ENCODE assay signal across 1 cellular context in genomic region chr5:138752341-138752950, GRCh38.
A peak's percentile ranks its signal among the peaks of the same experiment; 100 is the strongest.
TF ChIP-seq lines count a peak whose summit lies in the region.

No MANE protein-coding gene starts in this region.

TF ChIP-seq in HEK293, 187 proteins besides CTCF, POLR2A, EP300 and RAD21 (continued from another document and continues in another):
- peak; percentile 58; the same call in 1 of the 2 replicates for TF ChIP-seq ZBTB6 (tag by site-specific recombination; IDR thresholded peaks at IDR 0.05)
- no peak for TF ChIP-seq ZFP41 (tag by site-specific recombination; IDR thresholded peaks at IDR 0.05; ENCODE audit: borderline replicate concordance)
- no peak for TF ChIP-seq ZNF843 (tag by site-specific recombination; IDR thresholded peaks at IDR 0.05)
- no peak for TF ChIP-seq ZNF558 (tag by site-specific recombination; IDR thresholded peaks at IDR 0.05)
- TF ChIP-seq ZNF660 (tag by site-specific recombination; IDR thresholded peaks at IDR 0.05) = 0 out of 2 replicates have a peak, but pooled peaks have one; percentile 15
- peak; percentile 47; the same call in 1 of the 2 replicates for TF ChIP-seq ZNF121 (tag by site-specific recombination; IDR thresholded peaks at IDR 0.05)
- no peak for TF ChIP-seq KLF17 (tag by site-specific recombination; IDR thresholded peaks at IDR 0.05)
- TF ChIP-seq ZNF654 (tag by site-specific recombination; IDR thresholded peaks at IDR 0.05; ENCODE audit: low read depth) = no peak
- peak; percentile 75; the same call in 1 of the 2 replicates for TF ChIP-seq ZNF335 (tag by site-specific recombination; conservative IDR thresholded peaks at IDR 0.05)
- no peak for TF ChIP-seq ZNF24 (tag by site-specific recombination; IDR thresholded peaks at IDR 0.05)
- no peak for TF ChIP-seq ZNF354C (tag by site-specific recombination; IDR thresholded peaks at IDR 0.05; ENCODE audit: borderline replicate concordance, low read depth)
- no peak for TF ChIP-seq ZNF148 (tag by site-specific recombination; IDR thresholded peaks at IDR 0.05; ENCODE audit: borderline replicate concordance)
- no peak for TF ChIP-seq ZFP69B (tag by site-specific recombination; IDR thresholded peaks at IDR 0.05)
- TF ChIP-seq ZNF223 (tag by site-specific recombination; IDR thresholded peaks at IDR 0.05) = no peak
- TF ChIP-seq ZNF548 (tag by site-specific recombination; IDR thresholded peaks at IDR 0.05) = no peak
- no peak for TF ChIP-seq ZNF707 (tag by site-specific recombination; IDR thresholded peaks at IDR 0.05)
- no peak for TF ChIP-seq ZNF10 (tag by site-specific recombination; IDR thresholded peaks at IDR 0.05)
- no peak for TF ChIP-seq ZNF792 (tag by site-specific recombination; IDR thresholded peaks at IDR 0.05)
- no peak for TF ChIP-seq ZSCAN5A (tag by site-specific recombination; IDR thresholded peaks at IDR 0.05)
- TF ChIP-seq ZSCAN18 (tag by site-specific recombination; IDR thresholded peaks at IDR 0.05) = no peak
- TF ChIP-seq ZNF324 (tag by site-specific recombination; IDR thresholded peaks at IDR 0.05) = no peak
- TF ChIP-seq KLF10 (tag by site-specific recombination; IDR thresholded peaks at IDR 0.05) = 0 out of 2 replicates have a peak, but pooled peaks have one; percentile 24
- TF ChIP-seq ZNF202 (tag by site-specific recombination; IDR thresholded peaks at IDR 0.05; ENCODE audit: borderline replicate concordance) = no peak
- peak; percentile 37; the same call in 1 of the 2 replicates for TF ChIP-seq ZBTB8A (tag by site-specific recombination; IDR thresholded peaks at IDR 0.05)
- TF ChIP-seq ZNF600 (tag by site-specific recombination; IDR thresholded peaks at IDR 0.05) = no peak
- TF ChIP-seq PATZ1 (tag by site-specific recombination; IDR thresholded peaks at IDR 0.05) = no peak
- no peak for TF ChIP-seq ZNF362 (tag by site-specific recombination; IDR thresholded peaks at IDR 0.05)
- no peak for TF ChIP-seq ZEB2 (tag by site-specific recombination; IDR thresholded peaks at IDR 0.05)
- TF ChIP-seq BCL11B (tag by site-specific recombination; IDR thresholded peaks at IDR 0.05; ENCODE audit: low read depth) = no peak
- no peak for TF ChIP-seq AEBP2 (tag by site-specific recombination; IDR thresholded peaks at IDR 0.05; ENCODE audit: borderline replicate concordance)
- TF ChIP-seq ZNF266 (tag by site-specific recombination; IDR thresholded peaks at IDR 0.05; ENCODE audit: low read depth) = no peak
- TF ChIP-seq BCL6B (tag by site-specific recombination; IDR thresholded peaks at IDR 0.05) = no peak
- no peak for TF ChIP-seq PRDM2 (tag by site-specific recombination; IDR thresholded peaks at IDR 0.05; ENCODE audit: borderline replicate concordance)
- TF ChIP-seq ZNF26 (tag by site-specific recombination; IDR thresholded peaks at IDR 0.05) = no peak
- TF ChIP-seq ZNF626 (tag by site-specific recombination; IDR thresholded peaks at IDR 0.05) = no peak
